Comparison of ENCODE assay signal across 19 cellular contexts in genomic region chr16:22034503-22034902, GRCh38. TPM values are rescaled to one million over a fixed set of nuclear protein-coding genes. Genes with fewer than 3 reads are reported as not detected.
"Had no signal": no experiment of that assay in that cellular context is flagged by ENCODE, and none has a peak within 500 bp of the region (broad histone marks: within the 10 kb centered on the region; RNA-seq: fewer than 3 reads in every experiment).

No MANE protein-coding gene starts in this region.

- H3K27me3 Mint-ChIP-seq: brain had no signal

- H3K4me1 ChIP-seq: tibial artery had no signal

- H3K9me3 Mint-ChIP-seq: activated naive CD4-positive, alpha-beta T cell treated with anti-CD3 and anti-CD28 coated beads for 36 hours; brain; nephron progenitor cell had no signal

- H3K27ac Mint-ChIP-seq: activated T-helper 2 cell treated with anti-CD3 and anti-CD28 coated beads, Interferon-gamma antibody, Interleukin-2, Interleukin-4, amounts not matched to agents 10 μg/mL and 5 μg/mL and 100 μg/mL, durations not matched to agents 14 hours and 24 hours and 36 hours; brain; nephron progenitor cell had no signal

- H3K27ac ChIP-seq: dorsolateral prefrontal cortex, epithelial cell of prostate, sigmoid colon, tibial artery had no signal

- H3K27me3 ChIP-seq: dorsolateral prefrontal cortex, hepatocyte, sigmoid colon, tibial artery had no signal

- H3K4me1 Mint-ChIP-seq: brain had no signal

- H3K4me3 Mint-ChIP-seq: activated naive CD4-positive, alpha-beta T cell treated with anti-CD3 and anti-CD28 coated beads for 36 hours; brain; nephron progenitor cell had no signal

- DNase-seq: central memory CD4-positive, alpha-beta T cell; dorsolateral prefrontal cortex; foreskin fibroblast; left cardiac atrium; nephron progenitor cell; occipital lobe; sigmoid colon; stimulated activated CD4-positive, alpha-beta T cell treated with anti-CD3 and anti-CD28 coated beads, Interleukin-4, amount 100 ng/mL, for 24 hours; stimulated activated naive CD4-positive, alpha-beta T cell; substantia nigra; tibial artery had no signal

- H3K4me3 ChIP-seq: dorsolateral prefrontal cortex, hepatocyte, sigmoid colon, tibial artery had no signal

- ATAC-seq: left cardiac atrium had no signal

- H3K9me3 ChIP-seq: sigmoid colon, tibial artery had no signal

RNA-seq across cellular contexts. Expression of gene PDZD9, which starts 33.6 kb away (rescaled TPM):
- total RNA-seq: activated naive CD4-positive, alpha-beta T cell treated with anti-CD3 and anti-CD28 coated beads for 36 hours; activated T-helper 2 cell treated with anti-CD3 and anti-CD28 coated beads, Interferon-gamma antibody, Interleukin-2, Interleukin-4, amounts not matched to agents 10 μg/mL and 5 μg/mL and 100 μg/mL, durations not matched to agents 14 hours and 24 hours and 36 hours; glomerular endothelial cell; hepatocyte; left cardiac atrium; lower leg skin; occipital lobe; renal cortical epithelial cell; sigmoid colon had no signal
- polyA plus RNA-seq: hepatocyte, sigmoid colon had no signal

RNA-seq across cellular contexts. Expression of gene VWA3A, which starts 57.8 kb away (rescaled TPM):
- total RNA-seq: activated naive CD4-positive, alpha-beta T cell treated with anti-CD3 and anti-CD28 coated beads for 36 hours; glomerular endothelial cell; left cardiac atrium had no signal
- polyA plus RNA-seq: hepatocyte had no signal
